20 cellular contexts compared by ENCODE assay signal in genomic region chr2:199855812-199856211, GRCh38. TPM values are rescaled to one million over a fixed set of nuclear protein-coding genes. Genes with fewer than 3 reads are reported as not detected.
"Had no signal": no experiment of that assay in that cellular context is flagged by ENCODE, and none has a peak within 500 bp of the region (broad histone marks: within the 10 kb centered on the region; RNA-seq: fewer than 3 reads in every experiment).

No MANE protein-coding gene starts in this region.

- H3K36me3 ChIP-seq: SJSA1 had no signal

- H3K9me3 ChIP-seq: SJSA1 had no signal

- H3K27ac ChIP-seq: SJSA1, SK-N-MC had no signal

- H3K4me3 ChIP-seq: SJSA1, SK-N-MC had no signal

- DNase-seq: KBM-7, MV-4-11, NCI-H1048, NCI-H1105, NCI-H1417, NCI-H1436 treated with DMSO at 0.1 percent for 48 hours, NCI-H1694, NCI-H187 treated with DMSO at 0.1 percent for 48 hours, NCI-H2029 treated with DMSO at 0.1 percent for 48 hours, NCI-H2171 treated with DMSO at 0.1 percent for 48 hours, NCI-H345, NCI-H446 treated with DMSO at 0.1 percent for 48 hours, NCI-H510A treated with DMSO at 0.1 percent for 48 hours, NCI-H69, NCI-H774, Right ventricle myocardium superior, RPMI8226, SIG-M5 had no signal

RNA-seq across cellular contexts. Expression of gene FTCDNL1, which starts 4.8 kb away (rescaled TPM):
- total RNA-seq: SJSA1 had no signal
